8 cellular contexts compared by ENCODE assay signal in genomic region chr17:56913000-56913866, GRCh38. TPM values are rescaled to one million over a fixed set of nuclear protein-coding genes. Genes with fewer than 3 reads are reported as not detected.
DNase-seq lines count a peak whose midpoint lies in the region; ATAC-seq, FAIRE-seq and TF ChIP-seq lines count a peak whose summit lies in the region.

No MANE protein-coding gene starts in this region.

- no peak for TF ChIP-seq RAD21 in GM12878 (IDR thresholded peaks at IDR 0.05; ENCODE audit: insufficient read depth, low read depth, low read length)

- no peak for TF ChIP-seq EP300 in GM12878 (IDR thresholded peaks at IDR 0.05; ENCODE audit: borderline replicate concordance in 1 of 2, control insufficient read depth in 1 of 2, low read depth in 2 of 2, low read length in 2 of 2)

- no peak for TF ChIP-seq POLR2A in GM12878 (IDR thresholded peaks at IDR 0.05; ENCODE audit: low read depth, low read length)

- H3K4me3 ChIP-seq in GM12878, result peak overlapping the region; percentile 98

- no peak for TF ChIP-seq CTCF in GM12878 (IDR thresholded peaks at IDR 0.05 in 2 of 3, conservative IDR thresholded peaks at IDR 0.05 in 1 of 3; ENCODE audit: control insufficient read depth in 2 of 3, extremely low read depth in 1 of 3, insufficient read depth in 1 of 3, low read depth in 3 of 3, low read length in 3 of 3)

- no peaks in the 10 kb centered on the region for H3K27me3 ChIP-seq in GM12878 (replicated peaks in 1 of 2; ENCODE audit: control insufficient read depth in 2 of 2, insufficient read depth in 2 of 2, low read length in 1 of 2)

- H3K27ac ChIP-seq in GM12878 (ENCODE audit: control insufficient read depth, insufficient read depth), result peak overlapping the region; percentile 86

- RAD21 ChIA-PET in GM12878 (lab: Charles Lee; ENCODE audit: unreplicated experiment), result interaction anchor here (0.7 to 1.8 kb wide), 8 partner anchors 44 to 94 kb away, joined by 3 to 7 read pairs (median 4); partner anchors contain the start of gene SCPEP1

- ATAC-seq in HG02642 (IDR thresholded peaks at IDR 0.05; ENCODE audit: poor library complexity, unreplicated experiment) (peak; percentile 48), GM12878 (peak; percentile 56)
- peak; percentile 60 for ATAC-seq in stimulated activated naive CD8-positive, alpha-beta T cell treated with anti-CD3 and anti-CD28 coated beads, Interleukin-15, amount 100 ng/mL, for 72 hours

- peaks cover 0 to 9% (median 0%) of the 10 kb centered on the region in 6 donors for H3K9me3 Mint-ChIP-seq in immature natural killer cell
- H3K9me3 Mint-ChIP-seq in stimulated activated naive CD8-positive, alpha-beta T cell treated with anti-CD3 and anti-CD28 coated beads, Interleukin-15, amount 100 ng/mL, for 72 hours, result peaks cover 6 to 7% of the 10 kb centered on the region in 2 donors

- H3K27ac Mint-ChIP-seq in immature natural killer cell, result peak overlapping the region; percentile 87 to 95 (median 90)
- peak overlapping the region; percentile 95 to 97 for H3K27ac Mint-ChIP-seq in stimulated activated naive CD8-positive, alpha-beta T cell treated with anti-CD3 and anti-CD28 coated beads, Interleukin-15, amount 100 ng/mL, for 72 hours

- H3K4me3 Mint-ChIP-seq in immature natural killer cell, result peak overlapping the region; percentile 88 to 96 (median 93)
- peak overlapping the region; percentile 90 to 97 for H3K4me3 Mint-ChIP-seq in stimulated activated naive CD8-positive, alpha-beta T cell treated with anti-CD3 and anti-CD28 coated beads, Interleukin-15, amount 100 ng/mL, for 72 hours

- H3K4me1 Mint-ChIP-seq in immature natural killer cell, result peaks cover 54 to 55% of the 10 kb centered on the region in 2 donors
- H3K4me1 Mint-ChIP-seq in stimulated activated naive CD8-positive, alpha-beta T cell treated with anti-CD3 and anti-CD28 coated beads, Interleukin-15, amount 100 ng/mL, for 72 hours, result peaks cover 62% of the 10 kb centered on the region

- DNase-seq in activated T-cell treated with anti-CD3 and anti-CD28 coated beads for 48 hours (ENCODE audit: low read depth) (peak; percentile 17), activated T-cell treated with anti-CD3 and anti-CD28 coated beads for 4 hours (no peak), NCI-H2171 (lab: John Stamatoyannopoulos, UW) (peak; percentile 39), GM12878 (ENCODE audit: low read depth, low spot score) (no peak), immature natural killer cell (no peak), NOMO-1 treated with DMSO at 0.1 percent for 48 hours (lab: John Stamatoyannopoulos, UW; ENCODE audit: unreplicated experiment) (no peak)
- no peak for DNase-seq in stimulated activated naive CD8-positive, alpha-beta T cell treated with anti-CD3 and anti-CD28 coated beads, Interleukin-15, amount 100 ng/mL, for 72 hours

- no peak for FAIRE-seq in GM12878 (lab: Jason Lieb, UNC)

- H2AFZ ChIP-seq in GM12878 (ENCODE audit: control insufficient read depth, low read depth, low read length), result peak overlapping the region; percentile 79

- H3K27me3 Mint-ChIP-seq in immature natural killer cell (ENCODE audit: low read depth in 3 of 3), result peaks cover 2 to 8% (median 4%) of the 10 kb centered on the region in 3 donors
- no peaks in the 10 kb centered on the region for H3K27me3 Mint-ChIP-seq in stimulated activated naive CD8-positive, alpha-beta T cell treated with anti-CD3 and anti-CD28 coated beads, Interleukin-15, amount 100 ng/mL, for 72 hours

- TSS peak; percentile 59 for BruUV-seq in GM12878 (replicated peaks; lab: Mats Ljungman, UMichigan)

- H4K20me1 ChIP-seq in GM12878 (ENCODE audit: control insufficient read depth, insufficient read depth), result peaks cover 20% of the 10 kb centered on the region

- peak overlapping the region; percentile 39 for H3K4me2 ChIP-seq in GM12878 (ENCODE audit: control insufficient read depth, insufficient read depth)

- CTCF ChIA-PET in GM12878 (lab: Yijun Ruan, JAX), result interaction anchor here (0.7 to 1.6 kb wide), 7 partner anchors 16 to 178 kb away, joined by 3 to 5 read pairs (median 3); no protein-coding TSS in a partner anchor

- H3K4me1 ChIP-seq in GM12878 (ENCODE audit: control insufficient read depth, insufficient read depth, low read length), result peaks cover 27% of the 10 kb centered on the region

- in situ Hi-C loops in GM12878 (cut with MboI), result no loop called here

- peaks cover under 1 to 4% (median 1%) of the 10 kb centered on the region in 3 donors for H3K36me3 Mint-ChIP-seq in immature natural killer cell

- H3K79me2 ChIP-seq in GM12878 (ENCODE audit: control insufficient read depth, insufficient read depth, low read length), result peaks cover 68% of the 10 kb centered on the region

- POLR2A ChIA-PET in GM12878 (lab: Charles Lee), result interaction anchor here (0.6 to 2.3 kb wide), 10 partner anchors 14 to 691 kb away, joined by 3 to 8 read pairs (median 4); partner anchors contain the start of genes C17orf67, DGKE and SCPEP1

- WGBS in GM12878 (ENCODE audit: insufficient coverage, insufficient replicate concordance, low lambda C conversion rate, missing lambda C conversion rate), result 1% methylated on average over 52 of the region's 52 CpGs

- H3K9ac ChIP-seq in GM12878 (ENCODE audit: control insufficient read depth, insufficient read depth, low read length), result peak overlapping the region; percentile 79

- SMC1A ChIA-PET in GM12878 (lab: Charles Lee; ENCODE audit: uncharacterized antibody, unreplicated experiment), result interaction anchor here (0.9 to 1.9 kb wide), 8 partner anchors 53 to 690 kb away, joined by 3 to 8 read pairs (median 3); partner anchors contain the start of gene SCPEP1

- H3K36me3 ChIP-seq in GM12878 (ENCODE audit: control insufficient read depth in 2 of 2, insufficient read depth in 2 of 2, low read length in 1 of 2), result peaks cover 0 to 7% of the 10 kb centered on the region in 2 experiments; a peak in 3 of 4 replicates

- intact Hi-C loops in GM12878 (cut with micrococcal nuclease; ENCODE audit: unreplicated experiment), result no loop called here

- no peaks in the 10 kb centered on the region; the same call in 2 of the 3 replicates for H3K9me3 ChIP-seq in GM12878 (replicated peaks; ENCODE audit: control insufficient read depth, insufficient read depth, low read length)

TF ChIP-seq in GM12878, 131 proteins besides CTCF, POLR2A, EP300 and RAD21 (continues in another document):
- TF ChIP-seq EED (IDR thresholded peaks at IDR 0.05; ENCODE audit: low read depth) (peak; percentile 27; the same call in 1 of the 2 replicates), CBX3 (IDR thresholded peaks at IDR 0.05; ENCODE audit: borderline replicate concordance, low read depth) (no peak), ZBED1 (IDR thresholded peaks at IDR 0.05; ENCODE audit: borderline replicate concordance) (no peak)

RNA-seq across cellular contexts. Expression of gene TRIM25, which starts 0.6 kb away (rescaled TPM):
- total RNA-seq in GM12878 (2013; cell fraction: nucleolus; rRNA removed), result 362 and 384 TPM in 2 replicates
- total RNA-seq in GM12878 (2014; rRNA removed) (47.3 and 57.2 TPM in 2 replicates), GM12878 (2014; rRNA removed; fragmentation: Illumina TruSeq; extraction: Trizol) (45.1 and 45.5 TPM in 2 replicates), GM12878 (2021) (93.6 and 96.1 TPM in 2 replicates)
- 42.0 TPM for polyA plus RNA-seq in GM12878 (2011; ENCODE audit: low read depth)
- polyA plus RNA-seq in GM12878 (2011; rRNA removed) (123 and 138 TPM in 2 replicates), GM12878 (2014; fragmentation: Illumina TruSeq; extraction: Trizol) (93.2 and 95.5 TPM in 2 replicates), GM12878 (2014; fragmentation: Nextera tagmentation; extraction: Ambion mirVana) (10 to 100 TPM; 10.5 to 15.9 TPM), GM12878 (2014; rRNA removed) (58.6 and 59.7 TPM in 2 replicates), GM12878 (2016; fragmentation: Nextera tagmentation; extraction: Ambion mirVana) (10 to 100 TPM; 32.7 to 40.7 TPM), immature natural killer cell (10 to 100 TPM in 1 of 3 donors, 1 to 10 TPM in 2; 3.8 to 10.7 (median 4.7) TPM)
- 72.4 and 86.7 TPM in 2 replicates for polyA plus RNA-seq in GM12878 (2011; cell fraction: cytosol; rRNA removed)
- 276 and 335 TPM in 2 replicates for polyA plus RNA-seq in GM12878 (2011; cell fraction: nucleus; rRNA removed)
- polyA plus RNA-seq in GM12878 (2012), result 61.2 and 68.8 TPM in 2 replicates
- polyA minus RNA-seq in GM12878 (2011; rRNA and poly(A)+ RNA removed), result 75.3 and 98.7 TPM in 2 replicates
- polyA minus RNA-seq in GM12878 (2011; cell fraction: cytosol; rRNA and poly(A)+ RNA removed), result 54.1 and 75.7 TPM in 2 replicates
- 91.8 and 128 TPM in 2 replicates for polyA minus RNA-seq in GM12878 (2011; cell fraction: nucleus; rRNA and poly(A)+ RNA removed)

RNA-seq across cellular contexts. Expression of gene COIL, which starts 47.6 kb away (rescaled TPM):
- total RNA-seq in GM12878 (2013; cell fraction: nucleolus; rRNA removed), result 13.1 and 13.6 TPM in 2 replicates
- total RNA-seq in GM12878 (2014; rRNA removed), result 13.7 and 15.3 TPM in 2 replicates
- total RNA-seq in GM12878 (2014; rRNA removed; fragmentation: Illumina TruSeq; extraction: Trizol), result 23.4 and 24.3 TPM in 2 replicates
- total RNA-seq in GM12878 (2021), result 17.9 and 18.4 TPM in 2 replicates
- polyA plus RNA-seq in GM12878 (2011; ENCODE audit: low read depth), result 9.1 TPM
- polyA plus RNA-seq in GM12878 (2011; rRNA removed), result 15.1 and 21.2 TPM in 2 replicates
- 5.2 and 5.4 TPM in 2 replicates for polyA plus RNA-seq in GM12878 (2011; cell fraction: cytosol; rRNA removed)
- 5.8 and 8.0 TPM in 2 replicates for polyA plus RNA-seq in GM12878 (2011; cell fraction: nucleus; rRNA removed)
- 12.4 and 13.2 TPM in 2 replicates for polyA plus RNA-seq in GM12878 (2012)
- polyA plus RNA-seq in GM12878 (2014; fragmentation: Illumina TruSeq; extraction: Trizol), result 22.8 and 28.2 TPM in 2 replicates
- polyA plus RNA-seq in GM12878 (2014; fragmentation: Nextera tagmentation; extraction: Ambion mirVana), result 10 to 100 TPM; 14.2 to 16.8 TPM
- 12.6 and 15.1 TPM in 2 replicates for polyA plus RNA-seq in GM12878 (2014; rRNA removed)
- polyA plus RNA-seq in GM12878 (2016; fragmentation: Nextera tagmentation; extraction: Ambion mirVana), result 10 to 100 TPM; 18.0 to 19.0 TPM
- 6.3 and 8.3 TPM in 2 replicates for polyA minus RNA-seq in GM12878 (2011; rRNA and poly(A)+ RNA removed)
- polyA minus RNA-seq in GM12878 (2011; cell fraction: cytosol; rRNA and poly(A)+ RNA removed), result 3.2 and 3.5 TPM in 2 replicates
- polyA minus RNA-seq in GM12878 (2011; cell fraction: nucleus; rRNA and poly(A)+ RNA removed), result 2.2 and 2.5 TPM in 2 replicates
- polyA plus RNA-seq in immature natural killer cell, result 10 to 100 TPM in 1 of 3 donors, 1 to 10 TPM in 2; 7.3 to 12.5 (median 9.8) TPM

Comparison
In these comparisons a context has a peak if more than half of its experiments do, and no peak if none do; other contexts are left out.
1. DNase-seq: peak in activated T-cell treated with anti-CD3 and anti-CD28 coated beads for 48 hours (single experiment) and NCI-H2171 (single experiment); none in activated T-cell treated with anti-CD3 and anti-CD28 coated beads for 4 hours (single experiment), GM12878 (single experiment), immature natural killer cell (0 of 3), stimulated activated naive CD8-positive, alpha-beta T cell treated with anti-CD3 and anti-CD28 coated beads, Interleukin-15, amount 100 ng/mL, for 72 hours (0 of 2) and NOMO-1 treated with DMSO at 0.1 percent for 48 hours (single experiment).
2. Peak in every context shown above with its lines, with median percentiles within 50 percentile points of each other: ATAC-seq.